In the genomic region with DNA sequence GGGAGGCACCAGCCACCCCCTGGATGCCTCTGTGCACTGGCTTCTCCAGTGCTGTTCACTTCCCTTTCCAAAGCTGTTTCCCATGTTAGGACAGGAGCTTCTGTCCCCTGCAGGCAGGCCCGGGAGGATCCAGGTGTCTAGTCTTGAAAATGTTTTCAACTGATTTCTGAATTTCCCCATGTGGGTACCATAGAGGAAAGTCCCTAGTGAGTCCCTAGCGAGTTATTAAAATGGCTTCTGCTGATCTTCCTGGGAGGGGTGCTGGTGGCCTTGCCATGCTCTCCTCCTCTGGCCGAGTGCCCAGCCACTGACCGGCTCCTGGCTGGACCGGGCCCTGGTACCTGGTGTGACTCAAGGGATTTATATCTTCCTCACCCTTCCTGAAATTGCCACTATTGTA, we compare ENCODE assay signal across 19 cellular contexts. TPM values are rescaled to one million over a fixed set of nuclear protein-coding genes. Genes with fewer than 3 reads are reported as not detected.
DNase-seq lines count a peak whose midpoint lies in the region; ATAC-seq and TF ChIP-seq lines count a peak whose summit lies in the region.
"Had no signal": no experiment of that assay in that cellular context is flagged by ENCODE, and none has a peak within 500 bp of the region (broad histone marks: within the 10 kb centered on the region; RNA-seq: fewer than 3 reads in every experiment).

No MANE protein-coding gene starts in this region.

- H3K27ac Mint-ChIP-seq in natural killer cell treated with Interleukin-12 subunit alpha and Interleukin-12 subunit beta and Interleukin-15 and Interleukin-18, amount 100 ng/mL, for 72 hours, result peak overlapping the region; percentile 31 to 68
- no peak overlapping the region for H3K27ac Mint-ChIP-seq in natural killer cell

- H3K4me3 ChIP-seq in PC-3 (ENCODE audit: low read length) (no peak overlapping the region), right cardiac atrium (ENCODE audit: low read length) (no peak overlapping the region), thyroid gland (replicated peaks in 1 of 3) (no peak overlapping the region)
- H3K4me3 ChIP-seq: ascending aorta, uterus had no signal

- no peak overlapping the region for H3K4me2 ChIP-seq in PC-3 (ENCODE audit: low read length)

- H3K79me2 ChIP-seq in PC-3 (ENCODE audit: low read length), result no peaks in the 10 kb centered on the region

- no peak for DNase-seq in natural killer cell treated with Interleukin-12 subunit alpha and Interleukin-12 subunit beta and Interleukin-15 and Interleukin-18, amount 100 ng/mL, for 72 hours (ENCODE audit: low spot score)
- DNase-seq in natural killer cell (no peak), PC-3 (peak; percentile 32), right cardiac atrium (peak in 2 of 3 donors; percentile 39 to 69), thyroid gland (peak; percentile 14 to 18), GM03348 (ENCODE audit: low spot score) (no peak), COLO829 (ENCODE audit: low spot score) (no peak), NCI-H524 (lab: John Stamatoyannopoulos, UW) (no peak)
- DNase-seq: activated CD4-positive, alpha-beta T cell treated with anti-CD3 and anti-CD28 coated beads for 48 hours; activated CD8-positive, alpha-beta memory T cell treated with anti-CD3 and anti-CD28 coated beads, Interleukin-2, amount 50 U/mL, for 48 hours; Caco-2; Karpas-422; kidney glomerular epithelial cell; midbrain; NCI-H2171; uterus had no signal

- TF ChIP-seq CTCF in natural killer cell (IDR thresholded peaks at IDR 0.05) (no peak), PC-3 (conservative IDR thresholded peaks at IDR 0.05; ENCODE audit: low read depth, low read length) (no peak), thyroid gland (IDR thresholded peaks at IDR 0.05) (no peak)

- peaks cover 26 to 31% of the 10 kb centered on the region in 2 donors for H3K27me3 Mint-ChIP-seq in natural killer cell treated with Interleukin-12 subunit alpha and Interleukin-12 subunit beta and Interleukin-15 and Interleukin-18, amount 100 ng/mL, for 72 hours
- peaks cover 36 to 47% of the 10 kb centered on the region in 2 donors for H3K27me3 Mint-ChIP-seq in natural killer cell (ENCODE audit: low read depth in 2 of 2)

- peaks cover 18 to 22% of the 10 kb centered on the region in 2 donors for H3K4me1 Mint-ChIP-seq in natural killer cell treated with Interleukin-12 subunit alpha and Interleukin-12 subunit beta and Interleukin-15 and Interleukin-18, amount 100 ng/mL, for 72 hours (ENCODE audit: low read depth in 2 of 2)
- peaks cover 11 to 16% of the 10 kb centered on the region in 2 donors for H3K4me1 Mint-ChIP-seq in natural killer cell

- intact Hi-C loops in natural killer cell (cut with micrococcal nuclease) (no loop called here), PC-3 (cut with micrococcal nuclease) (no loop called here), right cardiac atrium (cut with DNase I) (loop anchor here in 2 of 4 donors (10.0 kb wide), 1 partner anchor 115 kb away; no protein-coding TSS in a partner anchor), thyroid gland (cut with DNase I) (no loop called here)

- WGBS in right cardiac atrium, result 58% methylated on average over 5 of the region's 5 CpGs
- WGBS in thyroid gland, 2 donors, result 68 to 70% methylated on average over 5 of the region's 5 CpGs

- no peak for TF ChIP-seq POLR2A in thyroid gland (IDR thresholded peaks at IDR 0.05)

- H3K36me3 ChIP-seq in PC-3 (ENCODE audit: low read depth, low read length) (no peaks in the 10 kb centered on the region), thyroid gland (no peaks in the 10 kb centered on the region)
- H3K36me3 ChIP-seq: ascending aorta, uterus had no signal

- H3K4me1 ChIP-seq in PC-3 (ENCODE audit: insufficient read depth, low read length), result peaks cover 7% of the 10 kb centered on the region; the same call in 1 of the 2 replicates
- peaks cover 3% of the 10 kb centered on the region for H3K4me1 ChIP-seq in right cardiac atrium (ENCODE audit: control insufficient read depth, insufficient read depth, low read length)
- no peaks in the 10 kb centered on the region for H3K4me1 ChIP-seq in thyroid gland
- H3K4me1 ChIP-seq: ascending aorta, uterus had no signal

- no peaks in the 10 kb centered on the region for H3K36me3 Mint-ChIP-seq in natural killer cell treated with Interleukin-12 subunit alpha and Interleukin-12 subunit beta and Interleukin-15 and Interleukin-18, amount 100 ng/mL, for 72 hours
- no peaks in the 10 kb centered on the region for H3K36me3 Mint-ChIP-seq in natural killer cell

- POLR2A ChIA-PET in PC-3 (lab: Charles Lee; ENCODE audit: unreplicated experiment), result no interaction called here

- H3K27ac ChIP-seq in PC-3 (ENCODE audit: low read length) (no peak overlapping the region), right cardiac atrium (ENCODE audit: low read length) (peak overlapping the region; percentile 13), thyroid gland (no peak overlapping the region)
- H3K27ac ChIP-seq: ascending aorta, RWPE1, uterus had no signal

- no TSS peak for BruUV-seq in PC-3 (replicated peaks; lab: Mats Ljungman, UMichigan)

- peak overlapping the region; percentile 26 for H3K4me3 Mint-ChIP-seq in natural killer cell treated with Interleukin-12 subunit alpha and Interleukin-12 subunit beta and Interleukin-15 and Interleukin-18, amount 100 ng/mL, for 72 hours
- H3K4me3 Mint-ChIP-seq in natural killer cell, result no peak overlapping the region

- no peak overlapping the region for H2AFZ ChIP-seq in PC-3 (ENCODE audit: low read length)

- CTCF ChIA-PET in PC-3 (lab: Charles Lee), result no interaction called here

- no peak overlapping the region for H3K9ac ChIP-seq in PC-3 (ENCODE audit: low read length)

- H3F3A ChIP-seq in PC-3 (ENCODE audit: low read length, unreplicated experiment), result no peaks in the 10 kb centered on the region

- H4K20me1 ChIP-seq in PC-3 (ENCODE audit: low read length), result no peaks in the 10 kb centered on the region

- no peak for ATAC-seq in natural killer cell treated with Interleukin-12 subunit alpha and Interleukin-12 subunit beta and Interleukin-15 and Interleukin-18, amount 100 ng/mL, for 72 hours
- ATAC-seq in natural killer cell (no peak), PC-3 (no peak), right cardiac atrium (no peak)
- ATAC-seq: sciatic nerve had no signal

- no peaks in the 10 kb centered on the region for H3K9me3 Mint-ChIP-seq in natural killer cell treated with Interleukin-12 subunit alpha and Interleukin-12 subunit beta and Interleukin-15 and Interleukin-18, amount 100 ng/mL, for 72 hours
- H3K9me3 Mint-ChIP-seq in natural killer cell, result no peaks in the 10 kb centered on the region

- no peaks in the 10 kb centered on the region for H3K9me2 ChIP-seq in PC-3 (replicated peaks; ENCODE audit: low read length)

- H3K27me3 ChIP-seq in PC-3 (ENCODE audit: low read length) (no peaks in the 10 kb centered on the region), right cardiac atrium (ENCODE audit: control insufficient read depth, insufficient read depth) (no peaks in the 10 kb centered on the region), thyroid gland (no peaks in the 10 kb centered on the region)
- H3K27me3 ChIP-seq: ascending aorta, uterus had no signal

- H3K9me3 ChIP-seq in PC-3 (ENCODE audit: low read length) (no peaks in the 10 kb centered on the region), right cardiac atrium (ENCODE audit: control insufficient read depth, low read length) (no peaks in the 10 kb centered on the region), thyroid gland (no peaks in the 10 kb centered on the region)
- H3K9me3 ChIP-seq: ascending aorta, Caco-2, uterus had no signal

RNA-seq across cellular contexts. Expression of a gene that starts 5.2 kb away (rescaled TPM):
- 100 to 1,000 TPM in 1 of 2 donors, 10 to 100 TPM in 1; 95.5 to 137 TPM for total RNA-seq in natural killer cell treated with Interleukin-12 subunit alpha and Interleukin-12 subunit beta and Interleukin-15 and Interleukin-18, amount 100 ng/mL, for 72 hours
- total RNA-seq in natural killer cell (100 to 1,000 TPM; 173 to 221 (median 185) TPM), PC-3 (2014; rRNA removed) (47.1 and 60.2 TPM in 2 replicates), right cardiac atrium (10 to 100 TPM; 56.5 to 90.9 (median 61.6) TPM), thyroid gland (100 to 1,000 TPM; 105 to 168 (median 135) TPM)
- 41.1 TPM for polyA plus RNA-seq in right cardiac atrium

Comparison
In these comparisons a context has a peak if more than half of its experiments do, and no peak if none do; other contexts are left out.
1. H3K27ac Mint-ChIP-seq: peak in natural killer cell treated with Interleukin-12 subunit alpha and Interleukin-12 subunit beta and Interleukin-15 and Interleukin-18, amount 100 ng/mL, for 72 hours (2 of 2); none in natural killer cell (0 of 2).
2. DNase-seq: peak in PC-3 (single experiment), right cardiac atrium (2 of 3) and thyroid gland (2 of 2); none in natural killer cell treated with Interleukin-12 subunit alpha and Interleukin-12 subunit beta and Interleukin-15 and Interleukin-18, amount 100 ng/mL, for 72 hours (single experiment), natural killer cell (single experiment), GM03348 (single experiment), COLO829 (single experiment) and NCI-H524 (0 of 2).